1 cellular context compared by ENCODE assay signal in the genomic region with DNA sequence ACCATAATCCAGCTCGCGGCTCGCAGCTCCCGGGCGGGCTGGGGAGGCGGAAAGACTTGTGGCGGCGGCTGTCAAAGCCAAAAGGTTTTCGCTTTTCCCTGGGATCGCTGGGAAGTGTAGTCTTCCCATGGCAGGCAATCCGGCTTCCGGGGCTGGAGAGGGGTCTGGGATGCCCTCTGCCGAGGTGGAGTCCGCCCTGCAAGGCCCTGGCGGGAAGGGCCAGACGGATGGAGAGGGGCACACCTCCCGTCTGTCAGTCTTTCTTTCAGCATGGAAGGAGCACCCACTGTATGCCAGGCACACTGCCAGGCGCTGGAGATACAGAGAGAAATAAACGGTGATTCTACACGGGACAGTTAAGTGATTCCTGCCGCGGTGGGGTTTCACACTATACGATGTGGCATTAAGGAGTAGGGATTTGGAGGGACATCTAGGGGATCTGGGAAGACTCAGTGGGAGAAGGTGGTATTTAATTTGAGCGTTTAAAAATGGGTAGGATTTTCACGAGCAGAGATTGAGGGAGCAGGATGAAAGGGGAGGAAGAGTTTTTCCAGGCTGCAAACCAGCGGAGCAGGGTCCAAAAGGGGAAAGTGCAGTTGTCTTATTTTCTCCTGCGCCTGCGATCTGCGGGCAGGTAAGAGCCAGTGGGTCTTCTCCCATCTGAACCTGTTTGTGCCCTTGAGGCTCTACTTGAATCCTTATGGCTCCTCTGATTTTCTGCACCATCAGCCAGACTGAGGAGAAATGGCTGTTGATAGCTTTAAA.
TF ChIP-seq lines count a peak whose summit lies in the region.

A gene (minus strand): TSS at position 60 of the 765 bp plus-strand sequence. CDS start 461 bp downstream, outside the sequence.

TF ChIP-seq in HEK293, 187 proteins besides CTCF, POLR2A, EP300 and RAD21 (continued from another document and continues in another):
- TF ChIP-seq ZNF677 (tag by site-specific recombination; IDR thresholded peaks at IDR 0.05) = no peak
- TF ChIP-seq ZNF132 (tag by site-specific recombination; IDR thresholded peaks at IDR 0.05; ENCODE audit: borderline replicate concordance) = no peak
- TF ChIP-seq, protein P1, sequence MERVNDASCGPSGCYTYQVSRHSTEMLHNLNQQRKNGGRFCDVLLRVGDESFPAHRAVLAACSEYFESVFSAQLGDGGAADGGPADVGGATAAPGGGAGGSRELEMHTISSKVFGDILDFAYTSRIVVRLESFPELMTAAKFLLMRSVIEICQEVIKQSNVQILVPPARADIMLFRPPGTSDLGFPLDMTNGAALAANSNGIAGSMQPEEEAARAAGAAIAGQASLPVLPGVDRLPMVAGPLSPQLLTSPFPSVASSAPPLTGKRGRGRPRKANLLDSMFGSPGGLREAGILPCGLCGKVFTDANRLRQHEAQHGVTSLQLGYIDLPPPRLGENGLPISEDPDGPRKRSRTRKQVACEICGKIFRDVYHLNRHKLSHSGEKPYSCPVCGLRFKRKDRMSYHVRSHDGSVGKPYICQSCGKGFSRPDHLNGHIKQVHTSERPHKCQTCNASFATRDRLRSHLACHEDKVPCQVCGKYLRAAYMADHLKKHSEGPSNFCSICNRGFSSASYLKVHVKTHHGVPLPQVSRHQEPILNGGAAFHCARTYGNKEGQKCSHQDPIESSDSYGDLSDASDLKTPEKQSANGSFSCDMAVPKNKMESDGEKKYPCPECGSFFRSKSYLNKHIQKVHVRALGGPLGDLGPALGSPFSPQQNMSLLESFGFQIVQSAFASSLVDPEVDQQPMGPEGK (tag by site-specific recombination; IDR thresholded peaks at IDR 0.05) = no peak
- TF ChIP-seq, protein P2, sequence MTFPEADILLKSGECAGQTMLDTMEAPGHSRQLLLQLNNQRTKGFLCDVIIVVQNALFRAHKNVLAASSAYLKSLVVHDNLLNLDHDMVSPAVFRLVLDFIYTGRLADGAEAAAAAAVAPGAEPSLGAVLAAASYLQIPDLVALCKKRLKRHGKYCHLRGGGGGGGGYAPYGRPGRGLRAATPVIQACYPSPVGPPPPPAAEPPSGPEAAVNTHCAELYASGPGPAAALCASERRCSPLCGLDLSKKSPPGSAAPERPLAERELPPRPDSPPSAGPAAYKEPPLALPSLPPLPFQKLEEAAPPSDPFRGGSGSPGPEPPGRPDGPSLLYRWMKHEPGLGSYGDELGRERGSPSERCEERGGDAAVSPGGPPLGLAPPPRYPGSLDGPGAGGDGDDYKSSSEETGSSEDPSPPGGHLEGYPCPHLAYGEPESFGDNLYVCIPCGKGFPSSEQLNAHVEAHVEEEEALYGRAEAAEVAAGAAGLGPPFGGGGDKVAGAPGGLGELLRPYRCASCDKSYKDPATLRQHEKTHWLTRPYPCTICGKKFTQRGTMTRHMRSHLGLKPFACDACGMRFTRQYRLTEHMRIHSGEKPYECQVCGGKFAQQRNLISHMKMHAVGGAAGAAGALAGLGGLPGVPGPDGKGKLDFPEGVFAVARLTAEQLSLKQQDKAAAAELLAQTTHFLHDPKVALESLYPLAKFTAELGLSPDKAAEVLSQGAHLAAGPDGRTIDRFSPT (tag by site-specific recombination; IDR thresholded peaks at IDR 0.05) = peak; percentile 50
- TF ChIP-seq ZSCAN16 (tag by site-specific recombination; IDR thresholded peaks at IDR 0.05) = no peak
- peak; percentile 99 for TF ChIP-seq ZNF792 (tag by site-specific recombination; IDR thresholded peaks at IDR 0.05)
- peak; percentile 93 for TF ChIP-seq MZF1 (tag by site-specific recombination; IDR thresholded peaks at IDR 0.05; ENCODE audit: borderline replicate concordance)
- TF ChIP-seq, protein P3, sequence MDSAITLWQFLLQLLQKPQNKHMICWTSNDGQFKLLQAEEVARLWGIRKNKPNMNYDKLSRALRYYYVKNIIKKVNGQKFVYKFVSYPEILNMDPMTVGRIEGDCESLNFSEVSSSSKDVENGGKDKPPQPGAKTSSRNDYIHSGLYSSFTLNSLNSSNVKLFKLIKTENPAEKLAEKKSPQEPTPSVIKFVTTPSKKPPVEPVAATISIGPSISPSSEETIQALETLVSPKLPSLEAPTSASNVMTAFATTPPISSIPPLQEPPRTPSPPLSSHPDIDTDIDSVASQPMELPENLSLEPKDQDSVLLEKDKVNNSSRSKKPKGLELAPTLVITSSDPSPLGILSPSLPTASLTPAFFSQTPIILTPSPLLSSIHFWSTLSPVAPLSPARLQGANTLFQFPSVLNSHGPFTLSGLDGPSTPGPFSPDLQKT (IDR thresholded peaks at IDR 0.05; ENCODE audit: borderline replicate concordance, low read depth, low read length) = no peak
- no peak for TF ChIP-seq HOXC10 (CRISPR knock-in tag; IDR thresholded peaks at IDR 0.05)
- no peak for TF ChIP-seq ZNF514 (tag by site-specific recombination; IDR thresholded peaks at IDR 0.05)
- no peak for TF ChIP-seq ZNF433 (tag by site-specific recombination; IDR thresholded peaks at IDR 0.05; ENCODE audit: low read depth)
- peak; percentile 56 for TF ChIP-seq ZNF366 (tag by site-specific recombination; conservative IDR thresholded peaks at IDR 0.05)
- no peak for TF ChIP-seq ZNF610 (tag by site-specific recombination; IDR thresholded peaks at IDR 0.05; ENCODE audit: borderline replicate concordance)
- TF ChIP-seq ZNF561 (tag by site-specific recombination; IDR thresholded peaks at IDR 0.05; ENCODE audit: borderline replicate concordance) = 0 out of 2 replicates have a peak, but pooled peaks have one; percentile 26
- no peak for TF ChIP-seq ZNF521 (tag by site-specific recombination; IDR thresholded peaks at IDR 0.05)
- no peak for TF ChIP-seq HOXD13 (CRISPR knock-in tag; IDR thresholded peaks at IDR 0.05; ENCODE audit: borderline replicate concordance)
- TF ChIP-seq ZNF311 (tag by site-specific recombination; IDR thresholded peaks at IDR 0.05; ENCODE audit: borderline replicate concordance) = no peak
- no peak for TF ChIP-seq ZNF658 (tag by site-specific recombination; IDR thresholded peaks at IDR 0.05)
- TF ChIP-seq ZNF394 (tag by site-specific recombination; IDR thresholded peaks at IDR 0.05; ENCODE audit: borderline replicate concordance) = 0 out of 2 replicates have a peak, but pooled peaks have one; percentile 23
- no peak for TF ChIP-seq OSR2 (tag by site-specific recombination; IDR thresholded peaks at IDR 0.05)
- TF ChIP-seq ZNF701 (tag by site-specific recombination; IDR thresholded peaks at IDR 0.05) = no peak
- no peak for TF ChIP-seq REPIN1 (tag by site-specific recombination; IDR thresholded peaks at IDR 0.05; ENCODE audit: low read depth)
- no peak for TF ChIP-seq ZNF214 (tag by site-specific recombination; IDR thresholded peaks at IDR 0.05; ENCODE audit: borderline replicate concordance)
- TF ChIP-seq, protein P4, sequence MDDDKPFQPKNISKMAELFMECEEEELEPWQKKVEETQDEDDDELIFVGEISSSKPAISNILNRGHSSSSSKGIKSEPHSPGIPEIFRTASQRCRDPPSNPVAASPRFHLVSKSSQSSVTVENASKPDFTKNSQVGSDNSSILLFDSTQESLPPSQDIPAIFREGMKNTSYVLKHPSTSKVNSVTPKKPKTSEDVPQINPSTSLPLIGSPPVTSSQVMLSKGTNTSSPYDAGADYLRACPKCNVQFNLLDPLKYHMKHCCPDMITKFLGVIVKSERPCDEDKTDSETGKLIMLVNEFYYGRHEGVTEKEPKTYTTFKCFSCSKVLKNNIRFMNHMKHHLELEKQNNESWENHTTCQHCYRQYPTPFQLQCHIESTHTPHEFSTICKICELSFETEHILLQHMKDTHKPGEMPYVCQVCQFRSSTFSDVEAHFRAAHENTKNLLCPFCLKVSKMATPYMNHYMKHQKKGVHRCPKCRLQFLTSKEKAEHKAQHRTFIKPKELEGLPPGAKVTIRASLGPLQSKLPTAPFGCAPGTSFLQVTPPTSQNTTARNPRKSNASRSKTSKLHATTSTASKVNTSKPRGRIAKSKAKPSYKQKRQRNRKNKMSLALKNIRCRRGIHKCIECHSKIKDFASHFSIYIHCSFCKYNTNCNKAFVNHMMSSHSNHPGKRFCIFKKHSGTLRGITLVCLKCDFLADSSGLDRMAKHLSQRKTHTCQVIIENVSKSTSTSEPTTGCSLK (tag by site-specific recombination; IDR thresholded peaks at IDR 0.05) = no peak
- TF ChIP-seq ZNF596 (tag by site-specific recombination; IDR thresholded peaks at IDR 0.05) = no peak
- TF ChIP-seq ZNF133 (tag by site-specific recombination; IDR thresholded peaks at IDR 0.05) = no peak
- no peak for TF ChIP-seq FEZF1 (tag by site-specific recombination; IDR thresholded peaks at IDR 0.05)
- TF ChIP-seq ZNF747 (tag by site-specific recombination; IDR thresholded peaks at IDR 0.05) = no peak
- TF ChIP-seq ZNF221 (tag by site-specific recombination; IDR thresholded peaks at IDR 0.05; ENCODE audit: borderline replicate concordance) = no peak
- no peak for TF ChIP-seq ZNF302 (tag by site-specific recombination; IDR thresholded peaks at IDR 0.05; ENCODE audit: low read depth)
- TF ChIP-seq, protein P5, sequence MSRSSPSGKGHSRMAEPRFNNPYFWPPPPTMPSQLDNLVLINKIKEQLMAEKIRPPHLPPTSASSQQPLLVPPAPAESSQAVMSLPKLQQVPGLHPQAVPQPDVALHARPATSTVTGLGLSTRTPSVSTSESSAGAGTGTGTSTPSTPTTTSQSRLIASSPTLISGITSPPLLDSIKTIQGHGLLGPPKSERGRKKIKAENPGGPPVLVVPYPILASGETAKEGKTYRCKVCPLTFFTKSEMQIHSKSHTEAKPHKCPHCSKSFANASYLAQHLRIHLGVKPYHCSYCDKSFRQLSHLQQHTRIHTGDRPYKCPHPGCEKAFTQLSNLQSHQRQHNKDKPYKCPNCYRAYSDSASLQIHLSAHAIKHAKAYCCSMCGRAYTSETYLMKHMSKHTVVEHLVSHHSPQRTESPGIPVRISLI (tag by site-specific recombination; IDR thresholded peaks at IDR 0.05) = no peak
- TF ChIP-seq, protein P6, sequence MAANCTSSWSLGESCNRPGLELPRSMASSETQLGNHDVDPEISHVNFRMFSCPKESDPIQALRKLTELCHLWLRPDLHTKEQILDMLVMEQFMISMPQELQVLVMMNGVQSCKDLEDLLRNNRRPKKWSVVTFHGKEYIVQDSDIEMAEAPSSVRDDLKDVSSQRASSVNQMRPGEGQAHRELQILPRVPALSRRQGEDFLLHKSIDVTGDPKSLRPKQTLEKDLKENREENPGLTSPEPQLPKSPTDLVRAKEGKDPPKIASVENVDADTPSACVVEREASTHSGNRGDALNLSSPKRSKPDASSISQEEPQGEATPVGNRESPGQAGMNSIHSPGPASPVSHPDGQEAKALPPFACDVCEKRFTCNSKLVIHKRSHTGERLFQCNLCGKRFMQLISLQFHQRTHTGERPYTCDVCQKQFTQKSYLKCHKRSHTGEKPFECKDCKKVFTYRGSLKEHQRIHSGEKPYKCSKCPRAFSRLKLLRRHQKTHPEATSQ (tag by site-specific recombination; IDR thresholded peaks at IDR 0.05) = no peak
- no peak for TF ChIP-seq ZNF623 (tag by site-specific recombination; IDR thresholded peaks at IDR 0.05)
- no peak for TF ChIP-seq SALL2 (tag by site-specific recombination; IDR thresholded peaks at IDR 0.05; ENCODE audit: borderline replicate concordance)
- 0 out of 2 replicates have a peak, but pooled peaks have one; percentile 8 for TF ChIP-seq ZNF654 (tag by site-specific recombination; IDR thresholded peaks at IDR 0.05; ENCODE audit: low read depth)
- no peak for TF ChIP-seq ZNF426 (tag by site-specific recombination; IDR thresholded peaks at IDR 0.05)
- TF ChIP-seq, protein P7, sequence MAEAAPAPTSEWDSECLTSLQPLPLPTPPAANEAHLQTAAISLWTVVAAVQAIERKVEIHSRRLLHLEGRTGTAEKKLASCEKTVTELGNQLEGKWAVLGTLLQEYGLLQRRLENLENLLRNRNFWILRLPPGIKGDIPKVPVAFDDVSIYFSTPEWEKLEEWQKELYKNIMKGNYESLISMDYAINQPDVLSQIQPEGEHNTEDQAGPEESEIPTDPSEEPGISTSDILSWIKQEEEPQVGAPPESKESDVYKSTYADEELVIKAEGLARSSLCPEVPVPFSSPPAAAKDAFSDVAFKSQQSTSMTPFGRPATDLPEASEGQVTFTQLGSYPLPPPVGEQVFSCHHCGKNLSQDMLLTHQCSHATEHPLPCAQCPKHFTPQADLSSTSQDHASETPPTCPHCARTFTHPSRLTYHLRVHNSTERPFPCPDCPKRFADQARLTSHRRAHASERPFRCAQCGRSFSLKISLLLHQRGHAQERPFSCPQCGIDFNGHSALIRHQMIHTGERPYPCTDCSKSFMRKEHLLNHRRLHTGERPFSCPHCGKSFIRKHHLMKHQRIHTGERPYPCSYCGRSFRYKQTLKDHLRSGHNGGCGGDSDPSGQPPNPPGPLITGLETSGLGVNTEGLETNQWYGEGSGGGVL (tag by site-specific recombination; IDR thresholded peaks at IDR 0.05) = 0 out of 2 replicates have a peak, but pooled peaks have one; percentile 6
- no peak for TF ChIP-seq ZNF544 (tag by site-specific recombination; IDR thresholded peaks at IDR 0.05)
- TF ChIP-seq KLF9 (tag by site-specific recombination; IDR thresholded peaks at IDR 0.05; ENCODE audit: low read depth) = peak; percentile 38; the same call in 1 of the 2 replicates
- TF ChIP-seq, protein P8, sequence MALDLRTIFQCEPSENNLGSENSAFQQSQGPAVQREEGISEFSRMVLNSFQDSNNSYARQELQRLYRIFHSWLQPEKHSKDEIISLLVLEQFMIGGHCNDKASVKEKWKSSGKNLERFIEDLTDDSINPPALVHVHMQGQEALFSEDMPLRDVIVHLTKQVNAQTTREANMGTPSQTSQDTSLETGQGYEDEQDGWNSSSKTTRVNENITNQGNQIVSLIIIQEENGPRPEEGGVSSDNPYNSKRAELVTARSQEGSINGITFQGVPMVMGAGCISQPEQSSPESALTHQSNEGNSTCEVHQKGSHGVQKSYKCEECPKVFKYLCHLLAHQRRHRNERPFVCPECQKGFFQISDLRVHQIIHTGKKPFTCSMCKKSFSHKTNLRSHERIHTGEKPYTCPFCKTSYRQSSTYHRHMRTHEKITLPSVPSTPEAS (tag by site-specific recombination; IDR thresholded peaks at IDR 0.05) = no peak
- no peak for TF ChIP-seq GLI2 (tag by site-specific recombination; IDR thresholded peaks at IDR 0.05; ENCODE audit: borderline replicate concordance, low read depth)
- no peak for TF ChIP-seq MYNN (tag by site-specific recombination; IDR thresholded peaks at IDR 0.05; ENCODE audit: borderline replicate concordance)
- TF ChIP-seq SCRT1 (tag by site-specific recombination; IDR thresholded peaks at IDR 0.05; ENCODE audit: borderline replicate concordance) = no peak
- no peak for TF ChIP-seq ZNF391 (tag by site-specific recombination; IDR thresholded peaks at IDR 0.05; ENCODE audit: borderline replicate concordance, low read depth)
- no peak for TF ChIP-seq ZNF174 (tag by site-specific recombination; IDR thresholded peaks at IDR 0.05)
- no peak for TF ChIP-seq ZNF239 (tag by site-specific recombination; IDR thresholded peaks at IDR 0.05)
- TF ChIP-seq, protein P9, sequence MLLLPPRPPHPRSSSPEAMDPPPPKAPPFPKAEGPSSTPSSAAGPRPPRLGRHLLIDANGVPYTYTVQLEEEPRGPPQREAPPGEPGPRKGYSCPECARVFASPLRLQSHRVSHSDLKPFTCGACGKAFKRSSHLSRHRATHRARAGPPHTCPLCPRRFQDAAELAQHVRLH (tag by site-specific recombination; IDR thresholded peaks at IDR 0.05) = no peak
- TF ChIP-seq RBAK (tag by site-specific recombination; IDR thresholded peaks at IDR 0.05) = no peak
- no peak for TF ChIP-seq ZNF510 (tag by site-specific recombination; IDR thresholded peaks at IDR 0.05; ENCODE audit: insufficient replicate concordance)
- no peak for TF ChIP-seq ZNF473 (tag by site-specific recombination; IDR thresholded peaks at IDR 0.05)
